24 cellular contexts compared by ENCODE assay signal in genomic region chr14:73916324-73916723, GRCh38.
"Had no signal": no experiment of that assay in that cellular context is flagged by ENCODE, and none has a peak within 500 bp of the region (broad histone marks: within the 10 kb centered on the region; RNA-seq: fewer than 3 reads in every experiment).

No MANE protein-coding gene starts in this region.

- H3K4me3 Mint-ChIP-seq: activated B cell treated with CpG ODN at 0.5 μM for 24 hours; activated CD4-positive, alpha-beta T cell treated with anti-CD3 and anti-CD28 coated beads, Interleukin-2, amount 10 ng/mL, durations not matched to agents 24 days and 14 days; activated naive CD8-positive, alpha-beta T cell treated with anti-CD3 and anti-CD28 coated beads, Interleukin-2, amount 10 ng/mL, durations not matched to agents 7 days and 5 days; T-helper 1 cell treated with Interleukin-12 subunit alpha and Interleukin-12 subunit beta and Interleukin-4 antibody, amounts not matched to agents 30 μg/mL and 1 μg/mL, for 36 hours had no signal

- H3K27ac Mint-ChIP-seq: T-helper 1 cell treated with Interleukin-12 subunit alpha and Interleukin-12 subunit beta and Interleukin-4 antibody, amounts not matched to agents 30 μg/mL and 1 μg/mL, for 36 hours had no signal

- DNase-seq: activated B cell treated with CpG ODN at 0.5 μM for 24 hours; activated CD4-positive, alpha-beta T cell treated with anti-CD3 and anti-CD28 coated beads for 1 hour; activated CD4-positive, alpha-beta T cell treated with anti-CD3 and anti-CD28 coated beads, Interleukin-2, amount 10 ng/mL, durations not matched to agents 24 days and 14 days; activated CD4-positive, alpha-beta T cell treated with anti-CD3 and anti-CD28 coated beads, Interleukin-2, amount 50 U/mL, for 48 hours; activated naive CD4-positive, alpha-beta T cell treated with anti-CD3 and anti-CD28 coated beads, Interleukin-2, amount 50 U/mL, for 16 hours; activated naive CD8-positive, alpha-beta T cell treated with anti-CD3 and anti-CD28 coated beads, Interleukin-2, amount 10 ng/mL, durations not matched to agents 7 days and 5 days; activated T-cell treated with anti-CD3 and anti-CD28 coated beads for 4 hours; adrenal gland; aorta; IMR-90; Kasumi-1; KBM-7; NCI-H1092; NCI-H1417 treated with DMSO at 0.1 percent for 48 hours; NCI-H1694; NCI-H2029; NCI-H345; NCI-H510A treated with DMSO at 0.1 percent for 48 hours; NCI-H69; NK-92 treated with Interleukin-12 subunit alpha and Interleukin-12 subunit beta, amount 100 ng/mL, for 24 hours; OCI-M1; Peyer's patch; SHP77 had no signal

- H3K9me3 Mint-ChIP-seq: activated CD4-positive, alpha-beta T cell treated with anti-CD3 and anti-CD28 coated beads, Interleukin-2, amount 10 ng/mL, durations not matched to agents 24 days and 14 days; activated naive CD8-positive, alpha-beta T cell treated with anti-CD3 and anti-CD28 coated beads, Interleukin-2, amount 10 ng/mL, durations not matched to agents 7 days and 5 days had no signal

- H3K27me3 Mint-ChIP-seq: activated B cell treated with CpG ODN at 0.5 μM for 24 hours; activated CD4-positive, alpha-beta T cell treated with anti-CD3 and anti-CD28 coated beads, Interleukin-2, amount 10 ng/mL, durations not matched to agents 24 days and 14 days; activated naive CD8-positive, alpha-beta T cell treated with anti-CD3 and anti-CD28 coated beads, Interleukin-2, amount 10 ng/mL, durations not matched to agents 7 days and 5 days had no signal
